Comparison of ENCODE assay signal across 16 cellular contexts in genomic region chr5:151070449-151070848, GRCh38. TPM values are rescaled to one million over a fixed set of nuclear protein-coding genes. Genes with fewer than 3 reads are reported as not detected.
DNase-seq lines count a peak whose midpoint lies in the region; ATAC-seq and TF ChIP-seq lines count a peak whose summit lies in the region.
"Had no signal": no experiment of that assay in that cellular context is flagged by ENCODE, and none has a peak within 500 bp of the region (broad histone marks: within the 10 kb centered on the region; RNA-seq: fewer than 3 reads in every experiment).

No MANE protein-coding gene starts in this region.

- CTCF ChIA-PET in T-cell (lab: Charles Lee) = interaction anchor here (0.6 to 2.6 kb wide), 6 partner anchors 11 to 354 kb away, joined by 4 to 8 read pairs (median 4); no protein-coding TSS in a partner anchor

- in situ Hi-C loops in transverse colon (cut with MboI; ENCODE audit: low pct_ligation_motif_present in 1 of 4, low pct_unique_long_range_greater_than_20kb in 1 of 4, low sequenced_read_pairs in 3 of 4) = no loop called here

- peaks cover 94% of the 10 kb centered on the region for H3K4me1 Mint-ChIP-seq in activated T-cell treated with anti-CD3 and anti-CD28 coated beads, Interleukin-2, amount 50 U/mL, for 24 hours (ENCODE audit: low read depth)
- peaks cover 89% of the 10 kb centered on the region for H3K4me1 Mint-ChIP-seq in activated T-cell treated with anti-CD3 and anti-CD28 coated beads, Interleukin-2, amount 50 U/mL, for 4 hours (ENCODE audit: low read depth)
- H3K4me1 Mint-ChIP-seq in stimulated activated memory B cell treated with anti-CD40 and anti-IgM and Interleukin-4, amounts not matched to agents 10 μg/mL and 1 μg/mL and 100 μg/mL, for 72 hours = peaks cover 99% of the 10 kb centered on the region
- peaks cover 75 to 87% (median 82%) of the 10 kb centered on the region in 3 donors for H3K4me1 Mint-ChIP-seq in T-cell

- POLR2A ChIA-PET in T-cell (lab: Charles Lee) = interaction anchor here in 1 of 2 donors (0.6 kb wide), 1 partner anchor 11 kb away, joined by 3 read pairs; no protein-coding TSS in a partner anchor

- no peaks in the 10 kb centered on the region for H3K27me3 Mint-ChIP-seq in activated T-cell treated with anti-CD3 and anti-CD28 coated beads, Interleukin-2, amount 50 U/mL, for 24 hours
- H3K27me3 Mint-ChIP-seq in activated T-cell treated with anti-CD3 and anti-CD28 coated beads, Interleukin-2, amount 50 U/mL, for 4 hours (ENCODE audit: low read depth) = no peaks in the 10 kb centered on the region
- H3K27me3 Mint-ChIP-seq in stimulated activated memory B cell treated with anti-CD40 and anti-IgM and Interleukin-4, amounts not matched to agents 10 μg/mL and 1 μg/mL and 100 μg/mL, for 72 hours = no peaks in the 10 kb centered on the region
- H3K27me3 Mint-ChIP-seq in T-cell = no peaks in the 10 kb centered on the region

- DNase-seq in activated T-cell treated with anti-CD3 and anti-CD28 coated beads, Interleukin-2, amount 50 U/mL, for 24 hours = no peak
- DNase-seq in activated T-cell treated with anti-CD3 and anti-CD28 coated beads, Interleukin-2, amount 50 U/mL, for 4 hours = no peak
- no peak for DNase-seq in RWPE2 (ENCODE audit: low spot score)
- DNase-seq in fibroblast of gingiva (ENCODE audit: low read depth) = peak; percentile 64
- no peak for DNase-seq in T-cell
- DNase-seq in transverse colon = no peak
- DNase-seq: Calu3; NCI-H1105; NK-92 treated with Interleukin-12 subunit alpha and Interleukin-12 subunit beta, amount 100 ng/mL, for 24 hours; SHP77 had no signal

- no peak for TF ChIP-seq CTCF in RWPE2 (IDR thresholded peaks at IDR 0.05; ENCODE audit: poor library complexity, severe bottlenecking)
- no peak for TF ChIP-seq CTCF in transverse colon (IDR thresholded peaks at IDR 0.05)

- no peak overlapping the region for H3K4me3 Mint-ChIP-seq in activated T-cell treated with anti-CD3 and anti-CD28 coated beads, Interleukin-2, amount 50 U/mL, for 24 hours
- no peak overlapping the region for H3K4me3 Mint-ChIP-seq in activated T-cell treated with anti-CD3 and anti-CD28 coated beads, Interleukin-2, amount 50 U/mL, for 4 hours
- H3K4me3 Mint-ChIP-seq in stimulated activated memory B cell treated with anti-CD40 and anti-IgM and Interleukin-4, amounts not matched to agents 10 μg/mL and 1 μg/mL and 100 μg/mL, for 72 hours = no peak overlapping the region
- no peak overlapping the region for H3K4me3 Mint-ChIP-seq in T-cell

- H3K27me3 ChIP-seq in RWPE2 (ENCODE audit: insufficient read depth, poor library complexity, severe bottlenecking) (no peaks in the 10 kb centered on the region), transverse colon (no peaks in the 10 kb centered on the region)

- 72% methylated on average over 2 of the region's 2 CpGs; no CpG with 5 or more reads in 1 of the 2 donors for WGBS in transverse colon (ENCODE audit: low coverage in 1 of 2), 2 donors

- TF ChIP-seq EP300 in transverse colon (IDR thresholded peaks at IDR 0.05; ENCODE audit: low read depth) = no peak

- no peaks in the 10 kb centered on the region for H3K9me3 ChIP-seq in RWPE2 (ENCODE audit: severe bottlenecking)
- no peaks in the 10 kb centered on the region for H3K9me3 ChIP-seq in transverse colon
- H3K9me3 ChIP-seq: A549, HAP-1, thoracic aorta had no signal

- H3K36me3 ChIP-seq in RWPE2 (ENCODE audit: low read depth) (peaks cover 70% of the 10 kb centered on the region), transverse colon (no peaks in the 10 kb centered on the region)
- H3K36me3 ChIP-seq: HAP-1, thoracic aorta had no signal

- ATAC-seq in activated T-cell treated with anti-CD3 and anti-CD28 coated beads, Interleukin-2, amount 50 U/mL, for 4 hours = no peak
- no peak for ATAC-seq in RWPE2 (ENCODE audit: low read depth)
- ATAC-seq in stimulated activated memory B cell treated with anti-CD40 and anti-IgM and Interleukin-4, amounts not matched to agents 10 μg/mL and 1 μg/mL and 100 μg/mL, for 72 hours = no peak
- ATAC-seq in T-cell (replicated peaks in 1 of 4) = no peak
- no peak for ATAC-seq in HG02610 (IDR thresholded peaks at IDR 0.05; ENCODE audit: unreplicated experiment)
- ATAC-seq: A549, left lobe of liver had no signal

- no peaks in the 10 kb centered on the region for H3K9me3 Mint-ChIP-seq in activated T-cell treated with anti-CD3 and anti-CD28 coated beads, Interleukin-2, amount 50 U/mL, for 24 hours
- H3K9me3 Mint-ChIP-seq in activated T-cell treated with anti-CD3 and anti-CD28 coated beads, Interleukin-2, amount 50 U/mL, for 4 hours = no peaks in the 10 kb centered on the region
- no peaks in the 10 kb centered on the region for H3K9me3 Mint-ChIP-seq in stimulated activated memory B cell treated with anti-CD40 and anti-IgM and Interleukin-4, amounts not matched to agents 10 μg/mL and 1 μg/mL and 100 μg/mL, for 72 hours
- no peaks in the 10 kb centered on the region for H3K9me3 Mint-ChIP-seq in T-cell

- no peak overlapping the region for H3K4me3 ChIP-seq in RWPE2 (ENCODE audit: severe bottlenecking)
- no peak overlapping the region for H3K4me3 ChIP-seq in transverse colon
- H3K4me3 ChIP-seq: A549, HAP-1, thoracic aorta had no signal

- TF ChIP-seq POLR2A in transverse colon (IDR thresholded peaks at IDR 0.05) = no peak

- H3K27ac Mint-ChIP-seq in activated T-cell treated with anti-CD3 and anti-CD28 coated beads, Interleukin-2, amount 50 U/mL, for 24 hours = peak overlapping the region; percentile 79
- peak overlapping the region; percentile 88 for H3K27ac Mint-ChIP-seq in stimulated activated memory B cell treated with anti-CD40 and anti-IgM and Interleukin-4, amounts not matched to agents 10 μg/mL and 1 μg/mL and 100 μg/mL, for 72 hours
- H3K27ac Mint-ChIP-seq in T-cell = peak overlapping the region in 1 of 2 donors; percentile 22

- H3K27ac ChIP-seq in RWPE2 (ENCODE audit: poor library complexity, severe bottlenecking) = peak overlapping the region; percentile 84
- H3K27ac ChIP-seq in transverse colon = no peak overlapping the region
- H3K27ac ChIP-seq: thoracic aorta had no signal

- peaks cover 20% of the 10 kb centered on the region for H3K4me1 ChIP-seq in RWPE2 (ENCODE audit: insufficient read depth, poor library complexity, severe bottlenecking)
- peaks cover 25 to 65% (median 32%) of the 10 kb centered on the region in 4 donors for H3K4me1 ChIP-seq in transverse colon
- H3K4me1 ChIP-seq: HAP-1 had no signal

- intact Hi-C loops in transverse colon (cut with DNase I; ENCODE audit: low total_unique reads) = no loop called here

- peaks cover 94% of the 10 kb centered on the region for H3K36me3 Mint-ChIP-seq in activated T-cell treated with anti-CD3 and anti-CD28 coated beads, Interleukin-2, amount 50 U/mL, for 24 hours (ENCODE audit: low read depth)
- H3K36me3 Mint-ChIP-seq in activated T-cell treated with anti-CD3 and anti-CD28 coated beads, Interleukin-2, amount 50 U/mL, for 4 hours (ENCODE audit: insufficient read depth) = peaks cover 48% of the 10 kb centered on the region
- peaks cover 76% of the 10 kb centered on the region for H3K36me3 Mint-ChIP-seq in stimulated activated memory B cell treated with anti-CD40 and anti-IgM and Interleukin-4, amounts not matched to agents 10 μg/mL and 1 μg/mL and 100 μg/mL, for 72 hours
- peaks cover 27% of the 10 kb centered on the region for H3K36me3 Mint-ChIP-seq in T-cell

RNA-seq across cellular contexts. Expression of gene TNIP1, which starts 10.4 kb away (rescaled TPM):
- 100 to 1,000 TPM; 199 to 329 (median 211) TPM for total RNA-seq in activated T-cell treated with anti-CD3 and anti-CD28 coated beads, Interleukin-2, amount 50 U/mL, for 4 hours
- total RNA-seq in T-cell (100 to 1,000 TPM; 118 to 211 (median 170) TPM), transverse colon (100 to 1,000 TPM in 3 of 4 donors, 10 to 100 TPM in 1; 63.9 to 296 (median 223) TPM)

RNA-seq across cellular contexts. Expression of gene GPX3, which starts 50.1 kb away (rescaled TPM):
- 1 to 10 TPM in 2 of 3 donors, under 1 TPM in 1; 0.47 to 1.1 (median 1.0) TPM for total RNA-seq in activated T-cell treated with anti-CD3 and anti-CD28 coated beads, Interleukin-2, amount 50 U/mL, for 4 hours
- total RNA-seq in T-cell (1 to 10 TPM in 2 of 5 donors, under 1 TPM in 1, not detected in 2; 0.49 to 1.6 (median 1.4) TPM), transverse colon (100 to 1,000 TPM; 252 to 758 (median 352) TPM)
- total RNA-seq: Calu3 had no signal

Comparison
In these comparisons a context has a peak if more than half of its experiments do, and no peak if none do; other contexts are left out.
1. RNA of gene GPX3, which starts 50.1 kb away (total RNA-seq): 252 to 758 TPM in transverse colon; 0.47 to 1.1 TPM in activated T-cell treated with anti-CD3 and anti-CD28 coated beads, Interleukin-2, amount 50 U/mL, for 4 hours and 0.49 to 1.6 TPM in T-cell; every median in the first group is over 10 times any median in the second.